In genomic region chr13:35882722-35883497, GRCh38 we compare ENCODE assay signal across 24 cellular contexts.
DNase-seq lines count a peak whose midpoint lies in the region; ATAC-seq, FAIRE-seq and TF ChIP-seq lines count a peak whose summit lies in the region.
"Had no signal": no experiment of that assay in that cellular context is flagged by ENCODE, and none has a peak within 500 bp of the region (broad histone marks: within the 10 kb centered on the region; RNA-seq: fewer than 3 reads in every experiment).

No MANE protein-coding gene starts in this region.

- no peak overlapping the region for H3K27ac Mint-ChIP-seq in astrocyte (ENCODE audit: unreplicated experiment)
- H3K27ac Mint-ChIP-seq: activated naive CD8-positive, alpha-beta T cell; GM23338; immature natural killer cell; stimulated activated naive CD8-positive, alpha-beta T cell treated with anti-CD3 and anti-CD28 coated beads, Interleukin-15, Interleukin-2, amounts not matched to agents 100 ng/mL and 50 ng/mL, for 24 hours had no signal

- H3K4me3 ChIP-seq in astrocyte (ENCODE audit: insufficient read depth, low read depth, low read length) (no peak overlapping the region), tibial nerve (no peak overlapping the region)
- H3K4me3 ChIP-seq: colonic mucosa, GM23338, heart right ventricle had no signal

- ATAC-seq in sciatic nerve, result peak; percentile 37
- ATAC-seq: GM23338, heart right ventricle had no signal

- no peak for TF ChIP-seq EP300 in tibial nerve (IDR thresholded peaks at IDR 0.05)

- H3K4me2 ChIP-seq in astrocyte (ENCODE audit: low read length), result peak overlapping the region; percentile 25
- H3K4me2 ChIP-seq: GM23338 had no signal

- intact Hi-C loops in sciatic nerve (cut with DNase I), result no loop called here

- no peak for TF ChIP-seq POLR2A in tibial nerve (IDR thresholded peaks at IDR 0.05)

- H3K36me3 ChIP-seq in astrocyte (ENCODE audit: insufficient read depth, low read length), result no peaks in the 10 kb centered on the region
- no peaks in the 10 kb centered on the region for H3K36me3 ChIP-seq in tibial nerve
- H3K36me3 ChIP-seq: colonic mucosa, heart right ventricle, neutrophil had no signal

- no peak overlapping the region for H3K27ac ChIP-seq in astrocyte (ENCODE audit: low read depth, low read length)
- peak overlapping the region in 1 of 4 donors; percentile 15 for H3K27ac ChIP-seq in tibial nerve
- H3K27ac ChIP-seq: colonic mucosa, heart right ventricle, HL-60, neutrophil had no signal

- H3K27me3 Mint-ChIP-seq in astrocyte (ENCODE audit: low read depth, unreplicated experiment), result no peaks in the 10 kb centered on the region
- H3K27me3 Mint-ChIP-seq: activated naive CD8-positive, alpha-beta T cell; stimulated activated naive CD8-positive, alpha-beta T cell treated with anti-CD3 and anti-CD28 coated beads, Interleukin-15, Interleukin-2, amounts not matched to agents 100 ng/mL and 50 ng/mL, for 24 hours had no signal

- no peaks in the 10 kb centered on the region for H3K79me2 ChIP-seq in astrocyte (ENCODE audit: insufficient read depth, low read length)

- peaks cover 3% of the 10 kb centered on the region for H3K4me1 ChIP-seq in astrocyte (ENCODE audit: insufficient read depth, low read length)
- peaks cover 0 to 18% (median 0%) of the 10 kb centered on the region in 4 donors for H3K4me1 ChIP-seq in tibial nerve
- H3K4me1 ChIP-seq: colonic mucosa had no signal

- peaks cover 4% of the 10 kb centered on the region for H3K9me3 Mint-ChIP-seq in astrocyte (ENCODE audit: unreplicated experiment)
- H3K9me3 Mint-ChIP-seq: GM23338 had no signal

- H3K9me3 ChIP-seq in astrocyte (ENCODE audit: insufficient read depth, low read depth, low read length) (no peaks in the 10 kb centered on the region), tibial nerve (no peaks in the 10 kb centered on the region)
- H3K9me3 ChIP-seq: colonic mucosa, heart right ventricle, neutrophil had no signal

- 58 to 71% methylated on average over 10 of the region's 10 CpGs for WGBS in tibial nerve, 2 donors

- no peak overlapping the region for H3K9ac ChIP-seq in astrocyte (ENCODE audit: low read length)

- TF ChIP-seq CTCF in astrocyte (IDR thresholded peaks at IDR 0.05; ENCODE audit: insufficient read depth, low read depth, low read length) (no peak), tibial nerve (IDR thresholded peaks at IDR 0.05) (no peak)

- no peaks in the 10 kb centered on the region for H3K36me3 Mint-ChIP-seq in astrocyte (ENCODE audit: low read depth, unreplicated experiment)
- H3K36me3 Mint-ChIP-seq: activated naive CD8-positive, alpha-beta T cell; immature natural killer cell had no signal

- DNase-seq in DMS79 treated with DMSO at 0.1 percent for 48 hours (lab: John Stamatoyannopoulos, UW) (peak; percentile 48), astrocyte (ENCODE audit: low read depth) (no peak), iris pigment epithelial cell (ENCODE audit: low read depth) (peak; percentile 51), sciatic nerve (ENCODE audit: low spot score) (no peak), tibial nerve (ENCODE audit: low spot score in 2 of 2) (no peak)
- DNase-seq in activated CD4-positive, alpha-beta T cell treated with anti-CD3 and anti-CD28 coated beads for 1 hour, result no peak
- no peak for DNase-seq in activated CD8-positive, alpha-beta memory T cell treated with anti-CD3 and anti-CD28 coated beads for 24 hours
- DNase-seq in activated T-cell treated with anti-CD3 and anti-CD28 coated beads, Interleukin-2, amount 50 U/mL, for 1 hour, result no peak
- DNase-seq: activated CD4-positive, alpha-beta T cell treated with anti-CD3 and anti-CD28 coated beads for 4 hours; C1 segment of cervical spinal cord; Calu3; colonic mucosa; heart right ventricle; immature natural killer cell; left ventricle myocardium superior; NCI-H446 treated with DMSO at 0.1 percent for 48 hours; stimulated activated CD4-positive, alpha-beta T cell treated with anti-CD3 and anti-CD28 coated beads, Interleukin-2, amount 100 ng/mL, for 48 hours; T-helper 1 cell; trophoblast cell had no signal

- no peak overlapping the region for H2AFZ ChIP-seq in astrocyte (ENCODE audit: low read depth, low read length)
- H2AFZ ChIP-seq: GM23338 had no signal

- no peak overlapping the region for H3K4me3 Mint-ChIP-seq in astrocyte (ENCODE audit: unreplicated experiment)
- H3K4me3 Mint-ChIP-seq: activated naive CD8-positive, alpha-beta T cell; GM23338; immature natural killer cell; stimulated activated naive CD8-positive, alpha-beta T cell treated with anti-CD3 and anti-CD28 coated beads, Interleukin-15, Interleukin-2, amounts not matched to agents 100 ng/mL and 50 ng/mL, for 24 hours had no signal

- no peaks in the 10 kb centered on the region for H3K4me1 Mint-ChIP-seq in astrocyte (ENCODE audit: low read depth, unreplicated experiment)
- H3K4me1 Mint-ChIP-seq: immature natural killer cell had no signal

- H3K27me3 ChIP-seq in astrocyte (ENCODE audit: insufficient read depth, low read length) (no peaks in the 10 kb centered on the region), tibial nerve (no peaks in the 10 kb centered on the region)
- H3K27me3 ChIP-seq: colonic mucosa, heart right ventricle, neutrophil had no signal

- no peak for FAIRE-seq in astrocyte (lab: Jason Lieb, UNC)

- no peaks in the 10 kb centered on the region for H4K20me1 ChIP-seq in astrocyte (ENCODE audit: insufficient read depth, low read length)

Comparison
In these comparisons a context has a peak if more than half of its experiments do, and no peak if none do; other contexts are left out.
1. DNase-seq: peak in DMS79 treated with DMSO at 0.1 percent for 48 hours (single experiment) and iris pigment epithelial cell (single experiment); none in astrocyte (single experiment), sciatic nerve (single experiment), tibial nerve (0 of 2), activated CD4-positive, alpha-beta T cell treated with anti-CD3 and anti-CD28 coated beads for 1 hour (single experiment), activated CD8-positive, alpha-beta memory T cell treated with anti-CD3 and anti-CD28 coated beads for 24 hours (single experiment) and activated T-cell treated with anti-CD3 and anti-CD28 coated beads, Interleukin-2, amount 50 U/mL, for 1 hour (single experiment).